Comparison of ENCODE assay signal across 9 cellular contexts in genomic region chr9:95313010-95313498, GRCh38. TPM values are rescaled to one million over a fixed set of nuclear protein-coding genes. Genes with fewer than 3 reads are reported as not detected.
DNase-seq lines count a peak whose midpoint lies in the region; ATAC-seq and TF ChIP-seq lines count a peak whose summit lies in the region.
"Had no signal": no experiment of that assay in that cellular context is flagged by ENCODE, and none has a peak within 500 bp of the region (broad histone marks: within the 10 kb centered on the region; RNA-seq: fewer than 3 reads in every experiment).

No MANE protein-coding gene starts in this region.

- H3K9ac ChIP-seq in iPS-20b (ENCODE audit: low read depth, low read length) (peak overlapping the region; percentile 56; the same call in 1 of the 2 replicates), skeletal muscle satellite cell (ENCODE audit: low read depth, low read length) (peak overlapping the region; percentile 37)
- H3K9ac ChIP-seq: BLaER1 treated with 17β-estradiol and CSF1 and Interleukin-3, amounts not matched to agents 10 nM and 100 nM had no signal

- H3K27me3 ChIP-seq in iPS-20b (ENCODE audit: insufficient read depth, low read length): no peaks in the 10 kb centered on the region
- H3K27me3 ChIP-seq in skeletal muscle satellite cell (ENCODE audit: control insufficient read depth, insufficient read depth, low read length): no peaks in the 10 kb centered on the region

- CTCF ChIA-PET in activated CD4-positive, alpha-beta T cell treated with anti-CD3 and anti-CD28 coated beads for 36 hours (lab: Charles Lee): no interaction called here

- POLR2A ChIA-PET in activated CD4-positive, alpha-beta T cell treated with anti-CD3 and anti-CD28 coated beads for 36 hours (lab: Charles Lee): no interaction called here

- intact Hi-C loops in activated CD4-positive, alpha-beta T cell treated with anti-CD3 and anti-CD28 coated beads for 36 hours (cut with DNase I, micrococcal nuclease): no loop called here

- in situ Hi-C loops in KBM-7 (cut with MboI; ENCODE audit: low pct_unique_long_range_greater_than_20kb, low sequenced_read_pairs): no loop called here

- peak overlapping the region; percentile 46 for H3K4me3 Mint-ChIP-seq in activated CD4-positive, alpha-beta T cell treated with anti-CD3 and anti-CD28 coated beads for 36 hours
- H3K4me3 Mint-ChIP-seq in brain: peak overlapping the region; percentile 65 to 87 (median 86)

- no peaks in the 10 kb centered on the region for H3K9me3 Mint-ChIP-seq in activated CD4-positive, alpha-beta T cell treated with anti-CD3 and anti-CD28 coated beads for 36 hours (ENCODE audit: low read depth)
- no peaks in the 10 kb centered on the region for H3K9me3 Mint-ChIP-seq in brain

- H3K4me3 ChIP-seq in iPS-20b (ENCODE audit: low read length) (peak overlapping the region; percentile 67), skeletal muscle satellite cell (ENCODE audit: low read length) (peak overlapping the region; percentile 67)
- H3K4me3 ChIP-seq: BLaER1 treated with 17β-estradiol and CSF1 and Interleukin-3, amounts not matched to agents 10 nM and 100 nM had no signal

- DNase-seq in activated CD4-positive, alpha-beta T cell treated with anti-CD3 and anti-CD28 coated beads for 36 hours: peak; percentile 53
- DNase-seq in activated CD4-positive, alpha-beta T cell treated with anti-CD3 and anti-CD28 coated beads for 4 hours: no peak
- peak; percentile 73 for DNase-seq in NCI-H2196 treated with DMSO at 0.1 percent for 48 hours (lab: John Stamatoyannopoulos, UW; ENCODE audit: unreplicated experiment)
- DNase-seq in KBM-7: no peak

- H3K27ac ChIP-seq in iPS-20b (ENCODE audit: low read length): no peak overlapping the region
- H3K27ac ChIP-seq: BLaER1 treated with 17β-estradiol and CSF1 and Interleukin-3, amounts not matched to agents 10 nM and 100 nM had no signal

- no peak overlapping the region for H3K27ac Mint-ChIP-seq in activated CD4-positive, alpha-beta T cell treated with anti-CD3 and anti-CD28 coated beads for 36 hours
- peak overlapping the region in 4 of 5 experiments; percentile 21 to 65 (median 32) for H3K27ac Mint-ChIP-seq in brain

- no peak for TF ChIP-seq CTCF in brain (conservative IDR thresholded peaks at IDR 0.05)

- H3K9me3 ChIP-seq in iPS-20b (ENCODE audit: insufficient read depth, low read depth, low read length) (no peaks in the 10 kb centered on the region), skeletal muscle satellite cell (replicated peaks; ENCODE audit: low read length) (no peaks in the 10 kb centered on the region)

- peaks cover 4% of the 10 kb centered on the region for H3K36me3 Mint-ChIP-seq in activated CD4-positive, alpha-beta T cell treated with anti-CD3 and anti-CD28 coated beads for 36 hours (ENCODE audit: low read depth)
- no peaks in the 10 kb centered on the region for H3K36me3 Mint-ChIP-seq in brain

- H3K4me1 Mint-ChIP-seq in activated CD4-positive, alpha-beta T cell treated with anti-CD3 and anti-CD28 coated beads for 36 hours: peaks cover 19% of the 10 kb centered on the region
- peaks cover 41% of the 10 kb centered on the region for H3K4me1 Mint-ChIP-seq in brain

- ATAC-seq in activated CD4-positive, alpha-beta T cell treated with anti-CD3 and anti-CD28 coated beads for 36 hours: peak; percentile 24
- ATAC-seq in HG03025 (IDR thresholded peaks at IDR 0.05; ENCODE audit: low FRiP score, unreplicated experiment): no peak

- H3K4me1 ChIP-seq in iPS-20b (ENCODE audit: insufficient read depth, low read length) (peaks cover 6% of the 10 kb centered on the region; the same call in 1 of the 2 replicates), skeletal muscle satellite cell (ENCODE audit: control insufficient read depth, insufficient read depth, low read length) (peaks cover 15% of the 10 kb centered on the region)

- H3K36me3 ChIP-seq in iPS-20b (ENCODE audit: insufficient read depth, low read depth, low read length) (no peaks in the 10 kb centered on the region), skeletal muscle satellite cell (ENCODE audit: insufficient read depth, low read length) (no peaks in the 10 kb centered on the region)

- H3K4me2 ChIP-seq in skeletal muscle satellite cell (ENCODE audit: low read length): peak overlapping the region; percentile 80

- peaks cover 10% of the 10 kb centered on the region for H3K27me3 Mint-ChIP-seq in activated CD4-positive, alpha-beta T cell treated with anti-CD3 and anti-CD28 coated beads for 36 hours
- peaks cover 6% of the 10 kb centered on the region for H3K27me3 Mint-ChIP-seq in brain

RNA-seq across cellular contexts. Expression of gene FANCC, which starts 4.5 kb away (rescaled TPM):
- 10 to 100 TPM; 15.9 to 16.7 TPM for total RNA-seq in activated CD4-positive, alpha-beta T cell treated with anti-CD3 and anti-CD28 coated beads for 36 hours
- polyA plus RNA-seq in brain (ENCODE audit: insufficient read depth, low read depth, low replicate concordance): 31.7 TPM
- 6.1 and 8.1 TPM in 2 replicates for total RNA-seq in skeletal muscle satellite cell (2012; rRNA removed)

Comparison
In these comparisons a context has a peak if more than half of its experiments do, and no peak if none do; other contexts are left out.
1. DNase-seq: peak in activated CD4-positive, alpha-beta T cell treated with anti-CD3 and anti-CD28 coated beads for 36 hours (single experiment) and NCI-H2196 treated with DMSO at 0.1 percent for 48 hours (single experiment); none in activated CD4-positive, alpha-beta T cell treated with anti-CD3 and anti-CD28 coated beads for 4 hours (0 of 2) and KBM-7 (single experiment).